In the genomic region with DNA sequence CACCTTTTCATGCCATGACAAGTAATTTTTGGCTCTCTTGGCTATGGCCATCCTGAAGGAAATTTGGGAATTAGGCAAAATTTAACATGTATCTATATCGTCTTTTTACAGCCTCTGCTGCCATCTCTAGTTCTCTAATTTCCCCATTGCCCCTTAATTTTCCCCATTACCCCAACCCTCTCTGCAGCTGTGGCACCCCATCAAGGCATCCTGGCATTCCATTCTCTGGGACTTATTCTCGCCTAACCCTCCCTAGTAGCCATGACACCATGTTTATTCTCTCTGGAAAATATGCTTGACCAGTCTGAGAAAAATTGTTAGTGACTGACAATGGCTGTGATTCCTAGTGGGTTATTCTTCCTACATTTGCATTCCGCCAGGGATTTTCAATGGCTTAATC, we compare ENCODE assay signal across 23 cellular contexts. TPM values are rescaled to one million over a fixed set of nuclear protein-coding genes. Genes with fewer than 3 reads are reported as not detected.
A peak's percentile ranks its signal among the peaks of the same experiment; 100 is the strongest.
DNase-seq lines count a peak whose midpoint lies in the region; ATAC-seq and TF ChIP-seq lines count a peak whose summit lies in the region.
"Had no signal": no experiment of that assay in that cellular context is flagged by ENCODE, and none has a peak within 500 bp of the region (broad histone marks: within the 10 kb centered on the region; RNA-seq: fewer than 3 reads in every experiment).

No MANE protein-coding gene starts in this region.

- no peaks in the 10 kb centered on the region for H3K36me3 Mint-ChIP-seq in MCF 10A (ENCODE audit: insufficient read depth, unreplicated experiment)

- in situ Hi-C loops in mammary epithelial cell (cut with MboI; ENCODE audit: low sequenced_read_pairs in 2 of 2) = no loop called here

- H3K9me3 Mint-ChIP-seq in MCF 10A (ENCODE audit: unreplicated experiment) = no peaks in the 10 kb centered on the region
- H3K9me3 Mint-ChIP-seq: CD8-positive, alpha-beta memory T cell; GM23338 had no signal

- no peaks in the 10 kb centered on the region for H3K79me1 ChIP-seq in mesenchymal stem cell (replicated peaks; ENCODE audit: low read length, poor library complexity, severe bottlenecking)

- H3K18ac ChIP-seq in mesenchymal stem cell (ENCODE audit: low read depth in 1 of 2, low read length in 2 of 2) = no peak overlapping the region

- peaks cover 3% of the 10 kb centered on the region for H3F3A ChIP-seq in smooth muscle cell (ENCODE audit: low read depth)

- no peak overlapping the region for H4K8ac ChIP-seq in mesenchymal stem cell (ENCODE audit: low read length)

- ATAC-seq in HG03469 (IDR thresholded peaks at IDR 0.05; ENCODE audit: unreplicated experiment) = no peak
- ATAC-seq in HG03460 (IDR thresholded peaks at IDR 0.05; ENCODE audit: unreplicated experiment) = no peak
- ATAC-seq: GM23338 had no signal

- peak overlapping the region; percentile 89 for H3K27ac ChIP-seq in mammary epithelial cell (ENCODE audit: insufficient read depth, low read depth, low read length)
- peak overlapping the region; percentile 22 to 54 for H3K27ac ChIP-seq in ascending aorta
- H3K27ac ChIP-seq in mesenchymal stem cell (ENCODE audit: low read length, poor library complexity, severe bottlenecking) = peak overlapping the region; percentile 31
- peak overlapping the region; percentile 97 for H3K27ac ChIP-seq in smooth muscle cell (ENCODE audit: low read depth)
- H3K27ac ChIP-seq: C4-2B had no signal

- H2BK12ac ChIP-seq in mesenchymal stem cell (ENCODE audit: low read length in 2 of 2) = peak overlapping the region; percentile 18 to 62

- intact Hi-C loops in mammary epithelial cell (cut with micrococcal nuclease) (no loop called here), MCF 10A (cut with micrococcal nuclease) (no loop called here), ascending aorta (cut with DNase I) (loop anchor here (5.0 kb wide), 1 partner anchor 54 kb away; no protein-coding TSS in a partner anchor)

- H3K79me2 ChIP-seq in mammary epithelial cell (ENCODE audit: insufficient read depth, low read length) (no peaks in the 10 kb centered on the region), smooth muscle cell (ENCODE audit: low read depth) (no peaks in the 10 kb centered on the region)

- no peak overlapping the region for H2BK120ac ChIP-seq in mesenchymal stem cell (ENCODE audit: low read depth, low read length)

- H3K27me3 ChIP-seq in mammary epithelial cell (ENCODE audit: insufficient read depth, low read length) (no peaks in the 10 kb centered on the region), ascending aorta (no peaks in the 10 kb centered on the region), mesenchymal stem cell (ENCODE audit: control insufficient read depth in 1 of 2, insufficient read depth in 1 of 2, low read length in 2 of 2) (no peaks in the 10 kb centered on the region), smooth muscle cell (ENCODE audit: low read depth) (no peaks in the 10 kb centered on the region)

- H2AFZ ChIP-seq in mammary epithelial cell (ENCODE audit: low read depth, low read length) = peak overlapping the region; percentile 2
- H2AFZ ChIP-seq in mesenchymal stem cell (ENCODE audit: low read depth, low read length) = no peak overlapping the region
- H2AFZ ChIP-seq in smooth muscle cell (ENCODE audit: low read depth) = no peak overlapping the region
- H2AFZ ChIP-seq: GM23338 had no signal

- CTCF ChIA-PET in mammary epithelial cell (lab: Charles Lee; ENCODE audit: low non-redundant PET) (interaction anchor here (0.5 kb wide), 1 partner anchor 25 kb away, joined by 3 read pairs; no protein-coding TSS in a partner anchor), MCF 10A (lab: Yijun Ruan, JAX) (interaction anchor here (1.1 kb wide), 1 partner anchor 665 kb away, joined by 3 read pairs; no protein-coding TSS in a partner anchor)

- BruUV-seq in mammary epithelial cell (replicated peaks; lab: Mats Ljungman, UMichigan) (no TSS peak), MCF 10A (replicated peaks; lab: Mats Ljungman, UMichigan) (no TSS peak)

- TF ChIP-seq CTCF in mammary epithelial cell (conservative IDR thresholded peaks at IDR 0.05 in 1 of 2, IDR thresholded peaks at IDR 0.05 in 1 of 2; ENCODE audit: extremely low read depth in 1 of 2, insufficient read depth in 1 of 2, low read depth in 1 of 2, low read length in 2 of 2) (no peak), MCF 10A (IDR thresholded peaks at IDR 0.05; ENCODE audit: unreplicated experiment) (no peak), ascending aorta (IDR thresholded peaks at IDR 0.05) (no peak), smooth muscle cell (IDR thresholded peaks at IDR 0.05; ENCODE audit: borderline replicate concordance, insufficient read depth, poor library complexity, severe bottlenecking) (no peak)

- no peak overlapping the region for H4K91ac ChIP-seq in mesenchymal stem cell (ENCODE audit: low read length)

- 63% methylated on average over 3 of the region's 3 CpGs for WGBS in mammary epithelial cell (ENCODE audit: low coverage, missing lambda C conversion rate)
- 93% methylated on average over 1 of the region's 3 CpGs for WGBS in mesenchymal stem cell
- WGBS in smooth muscle cell (ENCODE audit: low lambda C conversion rate) = 59% methylated on average over 3 of the region's 3 CpGs

- no peak overlapping the region for H3K14ac ChIP-seq in mesenchymal stem cell (ENCODE audit: low read length in 2 of 2)

- H3K9me3 ChIP-seq in mammary epithelial cell (replicated peaks; ENCODE audit: insufficient read depth, low read length) = no peaks in the 10 kb centered on the region
- no peaks in the 10 kb centered on the region for H3K9me3 ChIP-seq in ascending aorta
- no peaks in the 10 kb centered on the region for H3K9me3 ChIP-seq in mesenchymal stem cell (ENCODE audit: control insufficient read depth, low read length)
- no peaks in the 10 kb centered on the region for H3K9me3 ChIP-seq in smooth muscle cell (replicated peaks; ENCODE audit: low read depth)
- H3K9me3 ChIP-seq: HAP-1 had no signal

- H3K9ac ChIP-seq in mammary epithelial cell (ENCODE audit: insufficient read depth, low read length) (peak overlapping the region; percentile 47), mesenchymal stem cell (ENCODE audit: low read length) (no peak overlapping the region), smooth muscle cell (ENCODE audit: low read depth) (peak overlapping the region; percentile 85)

- peaks cover 44% of the 10 kb centered on the region for H3K4me1 Mint-ChIP-seq in MCF 10A (ENCODE audit: insufficient read depth, unreplicated experiment)
- H3K4me1 Mint-ChIP-seq: CD8-positive, alpha-beta memory T cell had no signal

- DNase-seq in mammary epithelial cell (no peak), MCF 10A (ENCODE audit: unreplicated experiment) (no peak), ascending aorta (ENCODE audit: low spot score in 2 of 2) (no peak), mesenchymal stem cell (no peak), smooth muscle cell (lab: John Stamatoyannopoulos, UW; ENCODE audit: unreplicated experiment) (no peak), NK-92 (lab: John Stamatoyannopoulos, UW; ENCODE audit: unreplicated experiment) (no peak)
- DNase-seq: 8988T; Calu3; CD8-positive, alpha-beta memory T cell; DMS153; Karpas-422; NCI-H1048; NCI-H1436; NCI-H1930; NCI-H524; NCI-H774; OCI-M1; SHP77 treated with DMSO at 0.1 percent for 48 hours had no signal

- H2AK5ac ChIP-seq in mesenchymal stem cell (ENCODE audit: low read length, severe bottlenecking) = peak overlapping the region; percentile 97

- H3K36me3 ChIP-seq in mammary epithelial cell (ENCODE audit: insufficient read depth, low read length) (no peaks in the 10 kb centered on the region), ascending aorta (no peaks in the 10 kb centered on the region), mesenchymal stem cell (ENCODE audit: control insufficient read depth in 1 of 2, insufficient read depth in 2 of 2, low read depth in 1 of 2, low read length in 2 of 2) (no peaks in the 10 kb centered on the region), smooth muscle cell (ENCODE audit: low read depth) (no peaks in the 10 kb centered on the region)
- H3K36me3 ChIP-seq: HAP-1 had no signal

- no peak overlapping the region for H3K4ac ChIP-seq in mesenchymal stem cell (ENCODE audit: low read depth in 1 of 2, low read length in 2 of 2)

- no peak overlapping the region for H2BK15ac ChIP-seq in mesenchymal stem cell (ENCODE audit: low read depth, poor library complexity, severe bottlenecking)

- no peak overlapping the region for H3K27ac Mint-ChIP-seq in MCF 10A (ENCODE audit: low read depth, unreplicated experiment)
- H3K27ac Mint-ChIP-seq: CD8-positive, alpha-beta memory T cell; GM23338 had no signal

- dilution Hi-C loops in mammary epithelial cell (cut with HindIII; ENCODE audit: low sequenced_read_pairs) = no loop called here

- no peaks in the 10 kb centered on the region for H3K27me3 Mint-ChIP-seq in MCF 10A (ENCODE audit: insufficient read depth, unreplicated experiment)

- H4K20me1 ChIP-seq in mammary epithelial cell (ENCODE audit: insufficient read depth, low read length) = no peaks in the 10 kb centered on the region
- H4K20me1 ChIP-seq in smooth muscle cell (ENCODE audit: low read depth) = no peaks in the 10 kb centered on the region

- H3K4me1 ChIP-seq in mammary epithelial cell (ENCODE audit: insufficient read depth, low read length) (peaks cover 55% of the 10 kb centered on the region), ascending aorta (peaks cover 0 to 34% of the 10 kb centered on the region in 2 donors), mesenchymal stem cell (ENCODE audit: control insufficient read depth, insufficient read depth, low read depth, low read length) (peaks cover 9% of the 10 kb centered on the region), smooth muscle cell (ENCODE audit: low read depth) (peaks cover 13% of the 10 kb centered on the region)

- H3K23ac ChIP-seq in mesenchymal stem cell (ENCODE audit: low read length in 2 of 2) = no peak overlapping the region

- no peak overlapping the region for H3K4me3 ChIP-seq in mammary epithelial cell (replicated peaks in 1 of 3; ENCODE audit: insufficient read depth in 1 of 3, low read depth in 2 of 3, low read length in 3 of 3)
- no peak overlapping the region for H3K4me3 ChIP-seq in ascending aorta
- no peak overlapping the region for H3K4me3 ChIP-seq in mesenchymal stem cell (ENCODE audit: insufficient read depth in 1 of 2, low read depth in 1 of 2, low read length in 2 of 2)
- no peak overlapping the region for H3K4me3 ChIP-seq in smooth muscle cell
- H3K4me3 ChIP-seq: GM23338, HAP-1 had no signal

- POLR2A ChIA-PET in MCF 10A (lab: Yijun Ruan, JAX) = interaction anchor here (1.6 kb wide), 1 partner anchor 27 kb away, joined by 4 read pairs; no protein-coding TSS in a partner anchor

- H3K4me2 ChIP-seq in mammary epithelial cell (ENCODE audit: insufficient read depth, low read depth, low read length) (peak overlapping the region; percentile 37), mesenchymal stem cell (ENCODE audit: low read length, poor library complexity, severe bottlenecking) (no peak overlapping the region), smooth muscle cell (peak overlapping the region; percentile 72)
- H3K4me2 ChIP-seq: GM23338 had no signal

- no peak overlapping the region for H3K4me3 Mint-ChIP-seq in MCF 10A (ENCODE audit: unreplicated experiment)
- H3K4me3 Mint-ChIP-seq: CD8-positive, alpha-beta memory T cell; GM23338 had no signal

- no peak overlapping the region for H2BK5ac ChIP-seq in mesenchymal stem cell (ENCODE audit: low read depth, low read length, poor library complexity, severe bottlenecking)

RNA-seq across cellular contexts. Expression of a gene that starts 43.9 kb away (rescaled TPM):
- 100 to 1,000 TPM; 166 to 403 TPM for total RNA-seq in mammary epithelial cell
- polyA plus RNA-seq in mammary epithelial cell = 35.5 TPM
- 408 TPM for polyA minus RNA-seq in mammary epithelial cell
- total RNA-seq in MCF 10A (2022) = 107 and 121 TPM in 2 replicates
- total RNA-seq in ascending aorta = 132 TPM
- 33.6 TPM for polyA plus RNA-seq in mesenchymal stem cell (2013, experiment 1 of 2)
- polyA plus RNA-seq in mesenchymal stem cell (2013, experiment 2 of 2) = 34.7 TPM
- 454 and 515 TPM in 2 replicates for total RNA-seq in smooth muscle cell
- polyA plus RNA-seq in smooth muscle cell = 76.2 and 114 TPM in 2 replicates

Comparison
In these comparisons a context has a peak if more than half of its experiments do, and no peak if none do; other contexts are left out.
1. H3K27ac ChIP-seq: peak in every context shown above with its lines; median percentile 97 in smooth muscle cell; 89 in mammary epithelial cell; 38 in ascending aorta; 31 in mesenchymal stem cell.